8 cellular contexts compared by ENCODE assay signal in genomic region chr2:164538250-164538866, GRCh38.
DNase-seq lines count a peak whose midpoint lies in the region; ATAC-seq and TF ChIP-seq lines count a peak whose summit lies in the region.

No MANE protein-coding gene starts in this region.

- H3K27ac ChIP-seq in adrenal gland: no peak overlapping the region
- no peak overlapping the region for H3K27ac ChIP-seq in upper lobe of right lung

- no peak for TF ChIP-seq POLR2A in adrenal gland (IDR thresholded peaks at IDR 0.05)

- H3K27me3 ChIP-seq in adrenal gland: no peaks in the 10 kb centered on the region
- no peaks in the 10 kb centered on the region for H3K27me3 ChIP-seq in upper lobe of right lung

- WGBS in adrenal gland, 4 donors: 89 to 98% (median 93%) methylated on average over 2 of the region's 2 CpGs

- TF ChIP-seq CTCF in GM12865 (IDR thresholded peaks at IDR 0.05; ENCODE audit: insufficient read depth, low read depth, low read length, missing control alignments) (peak; percentile 53), adrenal gland (IDR thresholded peaks at IDR 0.05) (peak; percentile 16 to 63 (median 52)), upper lobe of right lung (IDR thresholded peaks at IDR 0.05) (peak; percentile 58)

- intact Hi-C loops in adrenal gland (cut with DNase I): no loop called here
- intact Hi-C loops in upper lobe of right lung (cut with DNase I): no loop called here

- peak; percentile 67 for ATAC-seq in HG02610 (IDR thresholded peaks at IDR 0.05; ENCODE audit: unreplicated experiment)
- peak; percentile 74 for ATAC-seq in upper lobe of right lung
- no peak for ATAC-seq in GM19397 (IDR thresholded peaks at IDR 0.05; ENCODE audit: unreplicated experiment)

- no peak overlapping the region for H3K4me3 ChIP-seq in GM12865 (ENCODE audit: low read depth, low read length)
- no peak overlapping the region for H3K4me3 ChIP-seq in adrenal gland
- no peak overlapping the region for H3K4me3 ChIP-seq in upper lobe of right lung

- H3K9me3 ChIP-seq in adrenal gland (replicated peaks in 1 of 3) (no peaks in the 10 kb centered on the region), upper lobe of right lung (no peaks in the 10 kb centered on the region)

- H3K36me3 ChIP-seq in adrenal gland (replicated peaks in 1 of 2) (no peaks in the 10 kb centered on the region), upper lobe of right lung (no peaks in the 10 kb centered on the region)

- H3K4me1 ChIP-seq in adrenal gland (replicated peaks in 1 of 2) (peaks cover 12 to 19% of the 10 kb centered on the region in 2 donors), upper lobe of right lung (no peaks in the 10 kb centered on the region)

- peak; percentile 26 for DNase-seq in GM12865 (ENCODE audit: low read depth)
- DNase-seq in NCI-H146 treated with DMSO at 0.1 percent for 48 hours (lab: John Stamatoyannopoulos, UW; ENCODE audit: unreplicated experiment): peak; percentile 2
- peak in 1 of 7 donors; percentile 17 for DNase-seq in adrenal gland
- DNase-seq in hepatic stellate cell (ENCODE audit: low spot score): peak; percentile 31
- no peak for DNase-seq in upper lobe of right lung
- no peak for DNase-seq in NOMO-1 treated with DMSO at 0.1 percent for 48 hours (lab: John Stamatoyannopoulos, UW; ENCODE audit: unreplicated experiment)

Comparison
In these comparisons a context has a peak if more than half of its experiments do, and no peak if none do; other contexts are left out.
1. DNase-seq: peak in GM12865 (single experiment), NCI-H146 treated with DMSO at 0.1 percent for 48 hours (single experiment) and hepatic stellate cell (single experiment); none in upper lobe of right lung (single experiment) and NOMO-1 treated with DMSO at 0.1 percent for 48 hours (single experiment).
2. Peak in every context shown above with its lines, with median percentiles within 50 percentile points of each other: CTCF ChIP-seq.